ENCODE assay signal across 24 cellular contexts in genomic region chr9:18806277-18806676, GRCh38.
DNase-seq lines count a peak whose midpoint lies in the region; ATAC-seq lines count a peak whose summit lies in the region.
"Had no signal": no experiment of that assay in that cellular context is flagged by ENCODE, and none has a peak within 500 bp of the region (broad histone marks: within the 10 kb centered on the region; RNA-seq: fewer than 3 reads in every experiment).

No MANE protein-coding gene starts in this region.

- peak; percentile 22 to 45 for ATAC-seq in right cardiac atrium
- ATAC-seq in left ventricle myocardium superior = no peak
- ATAC-seq in left lobe of liver = peak; percentile 69
- ATAC-seq in HG03097 (IDR thresholded peaks at IDR 0.05; ENCODE audit: low FRiP score, unreplicated experiment) = no peak
- ATAC-seq: PC-3, Right ventricle myocardium inferior, SK-N-SH treated with all-trans-retinoic acid at 6 μM for 48 hours had no signal

- no peak overlapping the region for H3K27ac ChIP-seq in right cardiac atrium (ENCODE audit: low read length)
- H3K27ac ChIP-seq: SJCRH30 had no signal

- H3K27me3 ChIP-seq in right cardiac atrium (ENCODE audit: control insufficient read depth, insufficient read depth) = no peaks in the 10 kb centered on the region
- H3K27me3 ChIP-seq: SJCRH30 had no signal

- H3K4me1 ChIP-seq in right cardiac atrium (ENCODE audit: control insufficient read depth, insufficient read depth, low read length) = no peaks in the 10 kb centered on the region
- H3K4me1 ChIP-seq: SJCRH30 had no signal

- DNase-seq in right cardiac atrium (no peak), left ventricle myocardium superior (no peak), NCI-H748 (lab: John Stamatoyannopoulos, UW; ENCODE audit: unreplicated experiment) (peak; percentile 46), left lobe of liver (ENCODE audit: low spot score) (no peak)
- DNase-seq in stimulated activated CD4-positive, alpha-beta T cell treated with anti-CD3 and anti-CD28 coated beads, Interleukin-4, amount 100 ng/mL, for 4 hours = no peak
- DNase-seq in activated naive CD4-positive, alpha-beta T cell (lab: John Stamatoyannopoulos, UW) = no peak
- DNase-seq: C1 segment of cervical spinal cord; CD4-positive, alpha-beta memory T cell; COR-L47; DND-41; H9; KBM-7; NCI-H1105 treated with DMSO at 0.1 percent for 48 hours; NCI-H1694; NCI-H2171; NCI-H226; NCI-H526; NK-92 treated with Interleukin-12 subunit alpha and Interleukin-12 subunit beta, amount 100 ng/mL, for 24 hours; PC-3; SJCRH30; T-helper 2 cell had no signal

- H3K4me3 ChIP-seq in right cardiac atrium (ENCODE audit: low read length) = no peak overlapping the region
- H3K4me3 ChIP-seq: SJCRH30 had no signal

- WGBS in right cardiac atrium = 66% methylated on average over 2 of the region's 2 CpGs

- no peaks in the 10 kb centered on the region for H3K9me3 ChIP-seq in right cardiac atrium (ENCODE audit: control insufficient read depth, low read length)
- H3K9me3 ChIP-seq: SJCRH30 had no signal

- intact Hi-C loops in right cardiac atrium (cut with DNase I) = no loop called here
- intact Hi-C loops in left ventricle myocardium superior (cut with micrococcal nuclease) = no loop called here

Comparison
In these comparisons a context has a peak if more than half of its experiments do, and no peak if none do; other contexts are left out.
1. ATAC-seq: peak in right cardiac atrium (2 of 2) and left lobe of liver (single experiment); none in left ventricle myocardium superior (single experiment) and HG03097 (single experiment).